30 cellular contexts compared by ENCODE assay signal in genomic region chr5:146538441-146538840, GRCh38. TPM values are rescaled to one million over a fixed set of nuclear protein-coding genes. Genes with fewer than 3 reads are reported as not detected.
"Had no signal": no experiment of that assay in that cellular context is flagged by ENCODE, and none has a peak within 500 bp of the region (broad histone marks: within the 10 kb centered on the region; RNA-seq: fewer than 3 reads in every experiment).

No MANE protein-coding gene starts in this region.

- DNase-seq: stimulated activated CD4-positive, alpha-beta T cell treated with anti-CD3 and anti-CD28 coated beads, Interleukin-2, amount 100 ng/mL, for 48 hours; stimulated activated CD4-positive, alpha-beta T cell treated with anti-CD3 and anti-CD28 coated beads, Interleukin-4, amount 100 ng/mL, for 1 hour; stimulated activated CD4-positive, alpha-beta T cell treated with anti-CD3 and anti-CD28 coated beads, Interleukin-4, amount 100 ng/mL, for 24 hours; stimulated activated CD4-positive, alpha-beta T cell treated with anti-CD3 and anti-CD28 coated beads, Interleukin-4, amount 100 ng/mL, for 4 hours; stimulated activated CD8-positive, alpha-beta memory T cell treated with anti-CD3 and anti-CD28 coated beads, Interleukin-4, amount 100 ng/mL, for 48 hours; stimulated activated naive B cell treated with anti-CD40 and anti-IgM and Interleukin-4, amounts not matched to agents 10 μg/mL and 1 μg/mL and 100 μg/mL, for 72 hours; stimulated activated naive CD4-positive, alpha-beta T cell; stimulated activated naive CD4-positive, alpha-beta T cell treated with Interleukin-2 at 50 U/mL for 16 hours; stimulated activated naive CD8-positive, alpha-beta T cell treated with anti-CD3 and anti-CD28 coated beads, Interleukin-15, amount 100 ng/mL, for 72 hours; stimulated activated naive CD8-positive, alpha-beta T cell treated with anti-CD3 and anti-CD28 coated beads, Interleukin-15, Interleukin-2, amounts not matched to agents 100 U/mL and 50 U/mL, for 24 hours; stomach; substantia nigra; testis; thyroid gland; tibial artery; transverse colon; trophoblast cell; upper lobe of left lung; upper lobe of right lung; uterus had no signal

- H3K27me3 ChIP-seq: stomach, suprapubic skin, testis, thyroid gland, tibial artery, tibial nerve, upper lobe of left lung, upper lobe of right lung, uterus, vagina had no signal

- H3K27ac ChIP-seq: stomach, suprapubic skin, testis, thoracic aorta, thyroid gland, tibial artery, tibial nerve, transverse colon, upper lobe of left lung, upper lobe of right lung, uterus, vagina had no signal

- H3K4me1 ChIP-seq: testis, thyroid gland, transverse colon, upper lobe of left lung, upper lobe of right lung, uterus, vagina had no signal

- H3K9me3 ChIP-seq: stomach, suprapubic skin, testis, thoracic aorta, thyroid gland, tibial artery, tibial nerve, transverse colon, upper lobe of left lung, upper lobe of right lung, uterus, vagina had no signal

- FAIRE-seq: urothelium cell line had no signal

- ATAC-seq: stimulated activated effector memory CD8-positive, alpha-beta T cell treated with anti-CD3 and anti-CD28 coated beads, Interleukin-12 subunit alpha, Interleukin-12 subunit beta, amount 100 ng/mL, for 72 hours; stimulated activated memory B cell treated with anti-CD40 and anti-IgM and Interleukin-4, amounts not matched to agents 10 μg/mL and 1 μg/mL and 100 μg/mL, for 72 hours; stimulated activated naive B cell treated with anti-CD40 and anti-IgM and Interleukin-4, amounts not matched to agents 10 μg/mL and 1 μg/mL and 100 μg/mL, for 72 hours; stimulated activated naive CD8-positive, alpha-beta T cell treated with anti-CD3 and anti-CD28 coated beads, Interleukin-15, amount 100 ng/mL, for 72 hours; stimulated activated naive CD8-positive, alpha-beta T cell treated with anti-CD3 and anti-CD28 coated beads, Interleukin-15, Interleukin-2, amounts not matched to agents 100 U/mL and 50 U/mL, for 24 hours; upper lobe of right lung had no signal

- H3K4me3 ChIP-seq: stomach, suprapubic skin, testis, thoracic aorta, thyroid gland, tibial artery, tibial nerve, transverse colon, upper lobe of left lung, upper lobe of right lung, uterus, vagina had no signal

- H3K36me3 ChIP-seq: stomach, suprapubic skin, thoracic aorta, thyroid gland, tibial artery, tibial nerve, transverse colon, upper lobe of left lung, upper lobe of right lung, uterus, vagina had no signal

RNA-seq across cellular contexts. Expression of gene GPR151, which starts 22.5 kb away (rescaled TPM):
- total RNA-seq: stomach, subcutaneous adipose tissue, suprapubic skin, testis, thoracic aorta, thyroid gland, tibial nerve, transverse colon, upper lobe of left lung, upper lobe of right lung, ureter, urinary bladder, uterus, vagina had no signal
- polyA plus RNA-seq: stomach, urinary bladder had no signal
